ENCODE assay signal across 9 cellular contexts in the genomic region with DNA sequence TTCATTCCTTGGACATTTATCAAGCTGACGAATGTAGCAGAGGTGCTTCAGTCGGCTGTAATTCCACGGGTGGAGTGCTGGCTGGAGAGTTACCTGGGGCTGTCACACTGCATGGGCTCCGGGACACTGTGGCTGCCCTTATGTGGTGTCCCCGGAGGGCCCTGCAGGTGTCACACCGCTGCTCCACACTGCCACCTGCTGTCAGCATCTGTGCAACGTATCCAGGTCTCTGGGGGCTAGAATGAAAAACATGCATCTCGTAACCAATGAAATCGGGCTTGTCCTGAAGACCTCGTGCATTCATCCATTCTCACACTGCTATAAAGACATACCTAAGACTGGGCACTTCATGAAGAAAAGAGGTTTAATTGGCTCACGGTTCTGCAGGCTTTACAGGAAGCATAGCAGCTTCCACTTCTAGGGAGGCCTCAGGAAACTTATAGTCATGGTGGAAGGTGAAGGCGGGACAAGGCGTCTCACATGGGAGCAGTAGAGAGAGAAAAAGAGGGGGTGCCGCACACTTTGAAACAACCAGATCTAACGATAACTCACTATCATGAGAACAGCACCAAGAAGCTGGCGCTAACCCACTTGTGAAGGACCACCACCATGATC. TPM values are rescaled to one million over a fixed set of nuclear protein-coding genes. Genes with fewer than 3 reads are reported as not detected.
DNase-seq lines count a peak whose midpoint lies in the region; ATAC-seq lines count a peak whose summit lies in the region.
"Had no signal": no experiment of that assay in that cellular context is flagged by ENCODE, and none has a peak within 500 bp of the region (broad histone marks: within the 10 kb centered on the region; RNA-seq: fewer than 3 reads in every experiment).

No MANE protein-coding gene starts in this region.

- peak; percentile 50 for ATAC-seq in HG02885 (IDR thresholded peaks at IDR 0.05; ENCODE audit: poor library complexity, unreplicated experiment)
- no peak for ATAC-seq in HG02884 (IDR thresholded peaks at IDR 0.05; ENCODE audit: unreplicated experiment)

- no peak overlapping the region for H3K4me3 Mint-ChIP-seq in activated T-helper 2 cell treated with anti-CD3 and anti-CD28 coated beads, Interferon-gamma antibody, Interleukin-2, Interleukin-4, amounts not matched to agents 10 μg/mL and 5 μg/mL and 100 μg/mL, durations not matched to agents 14 hours and 24 hours and 36 hours (ENCODE audit: low read depth)
- H3K4me3 Mint-ChIP-seq: T-helper 1 cell treated with Interleukin-12 subunit alpha and Interleukin-12 subunit beta and Interleukin-4 antibody, amounts not matched to agents 30 μg/mL and 1 μg/mL, for 36 hours had no signal

- H3K4me1 Mint-ChIP-seq in activated T-helper 2 cell treated with anti-CD3 and anti-CD28 coated beads, Interferon-gamma antibody, Interleukin-2, Interleukin-4, amounts not matched to agents 10 μg/mL and 5 μg/mL and 100 μg/mL, durations not matched to agents 14 hours and 24 hours and 36 hours (ENCODE audit: low read depth), result peaks cover 15% of the 10 kb centered on the region

- peak; percentile 85 for DNase-seq in COLO668 (lab: John Stamatoyannopoulos, UW; ENCODE audit: unreplicated experiment)
- DNase-seq in RPMI7951 (ENCODE audit: low read depth), result peak; percentile 36
- DNase-seq in activated T-helper 2 cell treated with anti-CD3 and anti-CD28 coated beads, Interferon-gamma antibody, Interleukin-2, Interleukin-4, amounts not matched to agents 10 μg/mL and 5 μg/mL and 100 μg/mL, durations not matched to agents 14 hours and 24 hours and 36 hours (ENCODE audit: low spot score), result peak; percentile 72
- DNase-seq in globus pallidus (ENCODE audit: low spot score), result peak; percentile 24
- DNase-seq in pons (ENCODE audit: low spot score), result peak; percentile 34
- DNase-seq in ureter (ENCODE audit: low spot score), result peak; percentile 65

- H3K27me3 Mint-ChIP-seq in activated T-helper 2 cell treated with anti-CD3 and anti-CD28 coated beads, Interferon-gamma antibody, Interleukin-2, Interleukin-4, amounts not matched to agents 10 μg/mL and 5 μg/mL and 100 μg/mL, durations not matched to agents 14 hours and 24 hours and 36 hours (ENCODE audit: low read depth), result peaks cover 2% of the 10 kb centered on the region

- H3K36me3 Mint-ChIP-seq in activated T-helper 2 cell treated with anti-CD3 and anti-CD28 coated beads, Interferon-gamma antibody, Interleukin-2, Interleukin-4, amounts not matched to agents 10 μg/mL and 5 μg/mL and 100 μg/mL, durations not matched to agents 14 hours and 24 hours and 36 hours (ENCODE audit: low read depth), result no peaks in the 10 kb centered on the region

- intact Hi-C loops in activated T-helper 2 cell treated with anti-CD3 and anti-CD28 coated beads, Interferon-gamma antibody, Interleukin-2, Interleukin-4, amounts not matched to agents 10 μg/mL and 5 μg/mL and 100 μg/mL, durations not matched to agents 14 hours and 24 hours and 36 hours (cut with micrococcal nuclease), result loop anchor here (1.0 kb wide), 2 partner anchors 41 to 119 kb away; no protein-coding TSS in a partner anchor

- H3K27ac Mint-ChIP-seq in activated T-helper 2 cell treated with anti-CD3 and anti-CD28 coated beads, Interferon-gamma antibody, Interleukin-2, Interleukin-4, amounts not matched to agents 10 μg/mL and 5 μg/mL and 100 μg/mL, durations not matched to agents 14 hours and 24 hours and 36 hours, result no peak overlapping the region
- H3K27ac Mint-ChIP-seq: T-helper 1 cell treated with Interleukin-12 subunit alpha and Interleukin-12 subunit beta and Interleukin-4 antibody, amounts not matched to agents 30 μg/mL and 1 μg/mL, for 36 hours had no signal

- H3K9me3 Mint-ChIP-seq in activated T-helper 2 cell treated with anti-CD3 and anti-CD28 coated beads, Interferon-gamma antibody, Interleukin-2, Interleukin-4, amounts not matched to agents 10 μg/mL and 5 μg/mL and 100 μg/mL, durations not matched to agents 14 hours and 24 hours and 36 hours, result no peaks in the 10 kb centered on the region

RNA-seq across cellular contexts. Expression of a gene that starts 46.7 kb away (rescaled TPM):
- total RNA-seq in RPMI7951 (2014; rRNA removed; shearing (Covaris generic)), result 4.0 and 8.4 TPM in 2 replicates
- 6.9 and 8.2 TPM in 2 replicates for total RNA-seq in activated T-helper 2 cell treated with anti-CD3 and anti-CD28 coated beads, Interferon-gamma antibody, Interleukin-2, Interleukin-4, amounts not matched to agents 10 μg/mL and 5 μg/mL and 100 μg/mL, durations not matched to agents 14 hours and 24 hours and 36 hours
- 7.1 TPM for total RNA-seq in ureter

RNA-seq across cellular contexts. Expression of a gene that starts 54.6 kb away (rescaled TPM):
- total RNA-seq in RPMI7951 (2014; rRNA removed; shearing (Covaris generic)), result 7.4 and 8.3 TPM in 2 replicates
- 68.1 and 72.7 TPM in 2 replicates for total RNA-seq in activated T-helper 2 cell treated with anti-CD3 and anti-CD28 coated beads, Interferon-gamma antibody, Interleukin-2, Interleukin-4, amounts not matched to agents 10 μg/mL and 5 μg/mL and 100 μg/mL, durations not matched to agents 14 hours and 24 hours and 36 hours
- 23.0 TPM for total RNA-seq in ureter

Comparison
In these comparisons a context has a peak if more than half of its experiments do, and no peak if none do; other contexts are left out.
1. DNase-seq: peak in every context shown above with its lines; median percentile 85 in COLO668; 72 in activated T-helper 2 cell treated with anti-CD3 and anti-CD28 coated beads, Interferon-gamma antibody, Interleukin-2, Interleukin-4, amounts not matched to agents 10 μg/mL and 5 μg/mL and 100 μg/mL, durations not matched to agents 14 hours and 24 hours and 36 hours; 65 in ureter; 36 in RPMI7951; 34 in pons; 24 in globus pallidus.